Comparison of ENCODE assay signal across 7 cellular contexts in the genomic region with DNA sequence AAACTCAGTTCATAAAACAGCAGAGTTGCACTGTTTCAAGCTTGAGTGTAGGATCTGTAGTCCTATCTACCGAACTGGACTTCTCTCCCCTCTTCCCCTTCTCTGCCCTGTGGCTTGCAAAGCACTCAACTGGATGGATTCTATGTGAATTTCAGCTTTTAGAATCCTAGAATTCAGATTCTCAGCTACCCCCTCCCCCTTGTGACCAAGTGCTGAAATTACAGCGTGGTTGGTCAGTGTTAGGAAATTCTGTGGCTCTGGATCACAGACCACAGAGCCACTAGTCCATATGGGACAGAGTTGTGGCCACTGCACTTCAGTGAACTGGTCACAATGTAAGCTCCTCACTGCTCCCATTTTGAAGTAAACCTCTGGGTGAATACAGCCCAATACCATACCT.
DNase-seq lines count a peak whose midpoint lies in the region; ATAC-seq, FAIRE-seq and TF ChIP-seq lines count a peak whose summit lies in the region.

No MANE protein-coding gene starts in this region.

- no peak for TF ChIP-seq POLR2A in K562 (conservative IDR thresholded peaks at IDR 0.05)

- H4K20me1 ChIP-seq in KMS-11 (ENCODE audit: insufficient read depth): no peaks in the 10 kb centered on the region
- H4K20me1 ChIP-seq in K562 (replicated peaks; ENCODE audit: control insufficient read depth, insufficient read depth, low read length): no peaks in the 10 kb centered on the region
- H4K20me1 ChIP-seq in neural progenitor cell (ENCODE audit: low read depth): no peaks in the 10 kb centered on the region

- no peak overlapping the region for H3K27ac Mint-ChIP-seq in neural progenitor cell

- in situ Hi-C loops in K562 (cut with MboI): no loop called here

- H3K4me1 ChIP-seq in KMS-11 (ENCODE audit: low read depth, poor library complexity, severe bottlenecking) (no peaks in the 10 kb centered on the region), K562 (replicated peaks in 1 of 2; ENCODE audit: control insufficient read depth in 2 of 2, insufficient read depth in 2 of 2, low read length in 2 of 2) (no peaks in the 10 kb centered on the region), neural progenitor cell (peaks cover 8% of the 10 kb centered on the region)

- H3K9me3 ChIP-seq in K562 (replicated peaks; ENCODE audit: control insufficient read depth, insufficient read depth, low read depth, low read length): no peaks in the 10 kb centered on the region
- no peaks in the 10 kb centered on the region for H3K9me3 ChIP-seq in neural progenitor cell (ENCODE audit: low read depth)

- intact Hi-C loops in K562 (cut with micrococcal nuclease): loop anchor here (10.0 kb wide), 1 partner anchor 282 kb away; no protein-coding TSS in a partner anchor

- no peaks in the 10 kb centered on the region for H3K9me3 Mint-ChIP-seq in neural progenitor cell

- peaks cover 13% of the 10 kb centered on the region for H3K4me1 Mint-ChIP-seq in neural progenitor cell

- no peak overlapping the region for H3K27ac ChIP-seq in KMS-11
- H3K27ac ChIP-seq in K562 (ENCODE audit: extremely low read depth, low read depth, low read length): no peak overlapping the region
- H3K27ac ChIP-seq in neural progenitor cell: no peak overlapping the region

- no peaks in the 10 kb centered on the region for H3K36me3 Mint-ChIP-seq in neural progenitor cell

- 0% methylated on average over 2 of the region's 2 CpGs for WGBS in K562 (ENCODE audit: insufficient coverage, low coverage, missing lambda C conversion rate)

- H3K27me3 ChIP-seq in KMS-11 (ENCODE audit: insufficient read depth, low read depth) (no peaks in the 10 kb centered on the region), K562 (ENCODE audit: control insufficient read depth in 2 of 2, insufficient read depth in 2 of 2, low read length in 2 of 2) (no peaks in the 10 kb centered on the region), neural progenitor cell (no peaks in the 10 kb centered on the region)

- CTCF ChIA-PET in K562 (lab: Yijun Ruan, JAX; ENCODE audit: low intra/inter-chr PET ratio): no interaction called here

- no peaks in the 10 kb centered on the region for H3F3A ChIP-seq in neural progenitor cell (ENCODE audit: low read depth)

- no peaks in the 10 kb centered on the region for H3K9me1 ChIP-seq in K562 (ENCODE audit: control insufficient read depth, insufficient read depth, low read length)

- H3K36me3 ChIP-seq in KMS-11 (ENCODE audit: insufficient read depth): no peaks in the 10 kb centered on the region
- no peaks in the 10 kb centered on the region for H3K36me3 ChIP-seq in K562 (ENCODE audit: control insufficient read depth, insufficient read depth, low read length)
- no peaks in the 10 kb centered on the region for H3K36me3 ChIP-seq in neural progenitor cell

- no peak overlapping the region for H3K4me3 ChIP-seq in KMS-11 (IDR thresholded peaks at IDR 0.05; ENCODE audit: insufficient read depth, low read depth, low read length)
- no peak overlapping the region for H3K4me3 ChIP-seq in K562
- no peak overlapping the region for H3K4me3 ChIP-seq in neural progenitor cell

- ATAC-seq in K562 (peak; percentile 41; the same call in 1 of the 3 replicates), HG02759 (IDR thresholded peaks at IDR 0.05; ENCODE audit: unreplicated experiment) (no peak), HG02610 (IDR thresholded peaks at IDR 0.05; ENCODE audit: unreplicated experiment) (no peak)

- H3K4me3 Mint-ChIP-seq in neural progenitor cell: no peak overlapping the region

- peak; percentile 26 for TF ChIP-seq CTCF in GM10266 (IDR thresholded peaks at IDR 0.05; ENCODE audit: control insufficient read depth, insufficient read depth, low read depth, missing control alignments)
- peak; percentile 65 for TF ChIP-seq CTCF in KMS-11 (conservative IDR thresholded peaks at IDR 0.05; ENCODE audit: low read depth, low read length)
- peak in 1 of 3 experiments; percentile 24; a peak in 1 of 6 replicates for TF ChIP-seq CTCF in K562 (IDR thresholded peaks at IDR 0.05 in 2 of 3, conservative IDR thresholded peaks at IDR 0.05 in 1 of 3; ENCODE audit: insufficient read depth in 2 of 3, low read depth in 1 of 3, low read length in 3 of 3)
- TF ChIP-seq CTCF in neural progenitor cell (IDR thresholded peaks at IDR 0.05): peak; percentile 75

- DNase-seq in GM10266 (ENCODE audit: extremely low spot score) (no peak), K562 (ENCODE audit: extremely low read depth in 1 of 4, low spot score in 3 of 4) (peak; percentile 7 to 11 (median 10)), neural progenitor cell (ENCODE audit: low spot score) (peak; percentile 63)
- DNase-seq in activated CD4-positive, alpha-beta T cell treated with anti-CD3 and anti-CD28 coated beads for 48 hours: no peak

- POLR2A ChIA-PET in K562 (lab: Yijun Ruan, JAX): no interaction called here

- peaks cover under 1% of the 10 kb centered on the region for H3K27me3 Mint-ChIP-seq in neural progenitor cell (ENCODE audit: insufficient read depth, low read depth)

- no peak for TF ChIP-seq RAD21 in K562 (CRISPR knock-in tag; conservative IDR thresholded peaks at IDR 0.05 in 1 of 2, IDR thresholded peaks at IDR 0.05 in 1 of 2)

- BruUV-seq in K562 (replicated peaks; lab: Mats Ljungman, UMichigan): no TSS peak

- no peak overlapping the region for H2AFZ ChIP-seq in KMS-11 (ENCODE audit: low read depth)
- no peak overlapping the region for H2AFZ ChIP-seq in K562 (ENCODE audit: low read depth, low read length)
- peak overlapping the region; percentile 98 for H2AFZ ChIP-seq in neural progenitor cell (replicated peaks)

- FAIRE-seq in K562 (lab: Jason Lieb, UNC): no peak

- H3K9ac ChIP-seq in KMS-11 (no peak overlapping the region), K562 (ENCODE audit: insufficient read depth in 1 of 2, low read depth in 2 of 2, low read length in 2 of 2) (no peak overlapping the region), neural progenitor cell (no peak overlapping the region)

- no peak for TF ChIP-seq EP300 in K562 (IDR thresholded peaks at IDR 0.05; ENCODE audit: low read length)

- H3K4me2 ChIP-seq in KMS-11 (no peak overlapping the region), K562 (ENCODE audit: insufficient read depth, low read length) (no peak overlapping the region), neural progenitor cell (no peak overlapping the region)

- no peaks in the 10 kb centered on the region for H3K79me2 ChIP-seq in KMS-11 (ENCODE audit: insufficient read depth, low read depth)
- no peaks in the 10 kb centered on the region for H3K79me2 ChIP-seq in K562 (ENCODE audit: control insufficient read depth, insufficient read depth, low read length)
- no peaks in the 10 kb centered on the region for H3K79me2 ChIP-seq in neural progenitor cell (ENCODE audit: low read depth)

TF ChIP-seq in K562, 482 proteins besides CTCF, POLR2A, EP300 and RAD21:
- no peak for TF ChIP-seq HNRNPL (IDR thresholded peaks at IDR 0.05; ENCODE audit: low read depth, low read length)
- no peak for TF ChIP-seq FOXK1 (CRISPR knock-in tag; IDR thresholded peaks at IDR 0.05; ENCODE audit: borderline replicate concordance)

Comparison
In these comparisons a context has a peak if more than half of its experiments do, and no peak if none do; other contexts are left out.
1. DNase-seq: peak in K562 (4 of 4) and neural progenitor cell (single experiment); none in GM10266 (single experiment) and activated CD4-positive, alpha-beta T cell treated with anti-CD3 and anti-CD28 coated beads for 48 hours (single experiment).